6 cellular contexts compared by ENCODE assay signal in genomic region chr11:65353900-65354264, GRCh38. TPM values are rescaled to one million over a fixed set of nuclear protein-coding genes. Genes with fewer than 3 reads are reported as not detected.
A peak's percentile ranks its signal among the peaks of the same experiment; 100 is the strongest.
DNase-seq lines count a peak whose midpoint lies in the region; ATAC-seq and TF ChIP-seq lines count a peak whose summit lies in the region.

No MANE protein-coding gene starts in this region.

- H4K20me1 ChIP-seq in GM23338 (replicated peaks; ENCODE audit: insufficient read depth) = peaks cover 7% of the 10 kb centered on the region; the same call in 1 of the 2 replicates

- H3K27ac ChIP-seq in GM23338 (ENCODE audit: low read depth) (0 out of 2 replicates have a peak overlapping the region, but pooled peaks have one; percentile 3), body of pancreas (peak overlapping the region in 3 of 4 donors; percentile 26 to 74 (median 53))

- peaks cover 16% of the 10 kb centered on the region for H3F3A ChIP-seq in GM23338 (replicated peaks; ENCODE audit: low read depth)

- WGBS in body of pancreas, 2 donors = 21 to 24% methylated on average over 16 of the region's 16 CpGs

- intact Hi-C loops in body of pancreas (cut with DNase I) = no loop called here

- no peak for DNase-seq in GM23338 (ENCODE audit: low spot score)
- DNase-seq in body of pancreas = no peak
- no peak for DNase-seq in natural killer cell treated with Interleukin-12 subunit alpha and Interleukin-12 subunit beta and Interleukin-15 and Interleukin-18, amount 100 ng/mL, for 72 hours (ENCODE audit: low spot score)
- no peak for DNase-seq in stimulated activated CD4-positive, alpha-beta T cell treated with anti-CD3 and anti-CD28 coated beads, Interleukin-2, amount 100 ng/mL, for 48 hours

- 0 out of 2 replicates have a peak overlapping the region, but pooled peaks have one; percentile 85 for H2AFZ ChIP-seq in GM23338

- no peaks in the 10 kb centered on the region for H3K9me3 ChIP-seq in body of pancreas

- peak; percentile 37 for ATAC-seq in GM23338
- peak; percentile 0 for ATAC-seq in body of pancreas
- ATAC-seq in natural killer cell treated with Interleukin-12 subunit alpha and Interleukin-12 subunit beta and Interleukin-15 and Interleukin-18, amount 100 ng/mL, for 72 hours = no peak
- ATAC-seq in GM18498 (IDR thresholded peaks at IDR 0.05; ENCODE audit: unreplicated experiment) = no peak
- ATAC-seq in HG03045 (IDR thresholded peaks at IDR 0.05; ENCODE audit: unreplicated experiment) = no peak

- H3K9me2 ChIP-seq in GM23338 (ENCODE audit: insufficient read depth) = no peaks in the 10 kb centered on the region

- H3K4me2 ChIP-seq in GM23338 = peak overlapping the region; percentile 99

- H3K36me3 ChIP-seq in GM23338 (ENCODE audit: insufficient read depth) = peaks cover 19% of the 10 kb centered on the region
- peaks cover 0 to 20% of the 10 kb centered on the region in 2 donors for H3K36me3 ChIP-seq in body of pancreas (replicated peaks in 1 of 2; ENCODE audit: insufficient read depth in 1 of 2, low read depth in 2 of 2)

- no peak for TF ChIP-seq POLR2A in body of pancreas (IDR thresholded peaks at IDR 0.05)

- peaks cover 31% of the 10 kb centered on the region for H3K27me3 ChIP-seq in GM23338 (ENCODE audit: insufficient read depth)
- H3K27me3 ChIP-seq in body of pancreas = no peaks in the 10 kb centered on the region

- peaks cover 38% of the 10 kb centered on the region for H3K36me3 Mint-ChIP-seq in GM23338 (ENCODE audit: low read depth)
- peaks cover 8% of the 10 kb centered on the region for H3K36me3 Mint-ChIP-seq in natural killer cell treated with Interleukin-12 subunit alpha and Interleukin-12 subunit beta and Interleukin-15 and Interleukin-18, amount 100 ng/mL, for 72 hours

- peaks cover 37% of the 10 kb centered on the region for H3K27me3 Mint-ChIP-seq in GM23338 (ENCODE audit: insufficient read depth, low read depth, poor library complexity)
- no peaks in the 10 kb centered on the region for H3K27me3 Mint-ChIP-seq in natural killer cell treated with Interleukin-12 subunit alpha and Interleukin-12 subunit beta and Interleukin-15 and Interleukin-18, amount 100 ng/mL, for 72 hours

- peak overlapping the region; percentile 69 for H3K4me3 Mint-ChIP-seq in GM23338
- peak overlapping the region; percentile 75 for H3K4me3 Mint-ChIP-seq in natural killer cell treated with Interleukin-12 subunit alpha and Interleukin-12 subunit beta and Interleukin-15 and Interleukin-18, amount 100 ng/mL, for 72 hours

- peaks cover 10% of the 10 kb centered on the region for H3K4me1 Mint-ChIP-seq in GM23338
- peaks cover 14 to 18% of the 10 kb centered on the region in 2 donors for H3K4me1 Mint-ChIP-seq in natural killer cell treated with Interleukin-12 subunit alpha and Interleukin-12 subunit beta and Interleukin-15 and Interleukin-18, amount 100 ng/mL, for 72 hours (ENCODE audit: low read depth in 2 of 2)

- no peaks in the 10 kb centered on the region for H3K79me2 ChIP-seq in GM23338 (replicated peaks; ENCODE audit: insufficient read depth)

- H3K4me1 ChIP-seq in GM23338 (ENCODE audit: insufficient read depth) = peaks cover 6% of the 10 kb centered on the region; the same call in 1 of the 2 replicates
- peaks cover 19% of the 10 kb centered on the region for H3K4me1 ChIP-seq in body of pancreas

- peak overlapping the region; percentile 92 for H3K4me3 ChIP-seq in GM23338
- no peak overlapping the region for H3K4me3 ChIP-seq in body of pancreas

- TF ChIP-seq CTCF in GM23338 (conservative IDR thresholded peaks at IDR 0.05; ENCODE audit: low read depth in 2 of 2) (no peak), body of pancreas (IDR thresholded peaks at IDR 0.05) (no peak)

- no peak overlapping the region for H3K27ac Mint-ChIP-seq in GM23338
- H3K27ac Mint-ChIP-seq in natural killer cell treated with Interleukin-12 subunit alpha and Interleukin-12 subunit beta and Interleukin-15 and Interleukin-18, amount 100 ng/mL, for 72 hours = peak overlapping the region; percentile 71 to 85

- no peaks in the 10 kb centered on the region for H3K9me3 Mint-ChIP-seq in GM23338
- H3K9me3 Mint-ChIP-seq in natural killer cell treated with Interleukin-12 subunit alpha and Interleukin-12 subunit beta and Interleukin-15 and Interleukin-18, amount 100 ng/mL, for 72 hours = no peaks in the 10 kb centered on the region

TF ChIP-seq in GM23338, 12 proteins besides CTCF, POLR2A, EP300 and RAD21:
- TF ChIP-seq CREB1 (CRISPR knock-in tag; IDR thresholded peaks at IDR 0.05; ENCODE audit: low read depth) (no peak), POLR2AphosphoS5 (IDR thresholded peaks at IDR 0.05; ENCODE audit: low read depth) (peak; percentile 45; the same call in 1 of the 2 replicates)
TF ChIP-seq in GM23338: peak in this region for 1.

RNA-seq across cellular contexts. Expression of gene TIGD3, which starts 0.7 kb away (rescaled TPM):
- 3.0 and 3.5 TPM in 2 replicates for total RNA-seq in GM23338 (2014; rRNA removed; shearing (Covaris generic))
- 1.2 and 1.5 TPM in 2 replicates for polyA plus RNA-seq in GM23338 (2016; fragmentation: Nextera tagmentation; extraction: Ambion mirVana)
- total RNA-seq in body of pancreas = not detected
- total RNA-seq in natural killer cell treated with Interleukin-12 subunit alpha and Interleukin-12 subunit beta and Interleukin-15 and Interleukin-18, amount 100 ng/mL, for 72 hours = 1 to 10 TPM in 1 of 2 donors, under 1 TPM in 1; 0.59 to 1.3 TPM

RNA-seq across cellular contexts. Expression of gene DPF2, which starts 20.2 kb away (rescaled TPM):
- total RNA-seq in GM23338 (2014; rRNA removed; shearing (Covaris generic)) = 54.1 and 59.0 TPM in 2 replicates
- polyA plus RNA-seq in GM23338 (2016; fragmentation: Nextera tagmentation; extraction: Ambion mirVana) = 64.3 and 66.4 TPM in 2 replicates
- total RNA-seq in body of pancreas = 10 to 100 TPM; 18.1 to 30.1 TPM
- total RNA-seq in natural killer cell treated with Interleukin-12 subunit alpha and Interleukin-12 subunit beta and Interleukin-15 and Interleukin-18, amount 100 ng/mL, for 72 hours = 10 to 100 TPM; 61.8 to 82.5 TPM

RNA-seq across cellular contexts. Expression of gene SLC25A45, which starts 28.6 kb away (rescaled TPM):
- total RNA-seq in GM23338 (2014; rRNA removed; shearing (Covaris generic)) = 0.10 and 0.35 TPM in 2 replicates
- polyA plus RNA-seq in GM23338 (2016; fragmentation: Nextera tagmentation; extraction: Ambion mirVana) = 0.74 and 0.89 TPM in 2 replicates
- total RNA-seq in body of pancreas = 10 to 100 TPM; 52.4 to 67.2 TPM
- total RNA-seq in natural killer cell treated with Interleukin-12 subunit alpha and Interleukin-12 subunit beta and Interleukin-15 and Interleukin-18, amount 100 ng/mL, for 72 hours = 10 to 100 TPM; 10.8 to 12.6 TPM

RNA-seq across cellular contexts. Expression of gene FRMD8, which starts 32.6 kb away (rescaled TPM):
- 35.4 and 41.4 TPM in 2 replicates for total RNA-seq in GM23338 (2014; rRNA removed; shearing (Covaris generic))
- 6.2 and 7.0 TPM in 2 replicates for polyA plus RNA-seq in GM23338 (2016; fragmentation: Nextera tagmentation; extraction: Ambion mirVana)
- 10 to 100 TPM; 20.0 to 46.8 TPM for total RNA-seq in body of pancreas
- 10 to 100 TPM; 50.5 to 68.4 TPM for total RNA-seq in natural killer cell treated with Interleukin-12 subunit alpha and Interleukin-12 subunit beta and Interleukin-15 and Interleukin-18, amount 100 ng/mL, for 72 hours

RNA-seq across cellular contexts. Expression of gene CDC42EP2, which starts 39.2 kb away (rescaled TPM):
- total RNA-seq in GM23338 (2014; rRNA removed; shearing (Covaris generic)) = 17.7 and 19.0 TPM in 2 replicates
- 16.1 and 18.2 TPM in 2 replicates for polyA plus RNA-seq in GM23338 (2016; fragmentation: Nextera tagmentation; extraction: Ambion mirVana)
- 10 to 100 TPM in 1 of 2 donors, 1 to 10 TPM in 1; 8.3 to 16.8 TPM for total RNA-seq in body of pancreas
- total RNA-seq in natural killer cell treated with Interleukin-12 subunit alpha and Interleukin-12 subunit beta and Interleukin-15 and Interleukin-18, amount 100 ng/mL, for 72 hours = 1 to 10 TPM in 1 of 2 donors, not detected in 1; 1.7 TPM

Comparison
In these comparisons a context has a peak if more than half of its experiments do, and no peak if none do; other contexts are left out.
1. ATAC-seq: peak in GM23338 (single experiment) and body of pancreas (single experiment); none in natural killer cell treated with Interleukin-12 subunit alpha and Interleukin-12 subunit beta and Interleukin-15 and Interleukin-18, amount 100 ng/mL, for 72 hours (0 of 2), GM18498 (single experiment) and HG03045 (single experiment).